ENCODE assay signal across 2 cellular contexts in the genomic region with DNA sequence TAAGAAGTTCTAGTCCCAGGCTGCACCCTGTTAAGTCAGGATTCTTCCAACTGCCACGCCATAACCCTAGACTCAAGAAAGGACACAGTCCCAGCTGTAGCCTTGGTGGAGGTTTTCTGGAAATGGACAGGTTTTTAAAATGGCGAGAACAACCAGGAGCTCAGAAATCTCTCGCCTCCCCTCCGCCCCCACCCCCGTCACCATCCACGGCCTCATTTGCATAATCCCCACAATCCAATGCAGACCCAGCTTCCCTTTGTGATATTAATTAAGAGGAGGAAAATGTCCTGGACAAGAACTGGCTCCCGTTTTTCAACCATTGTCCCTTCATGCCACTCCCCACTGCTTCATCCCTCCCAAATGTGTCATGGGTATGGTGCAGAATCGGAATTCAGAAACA.
TF ChIP-seq lines count a peak whose summit lies in the region.

No MANE protein-coding gene starts in this region.

TF ChIP-seq in GM23338, 12 proteins besides CTCF, POLR2A, EP300 and RAD21:
- TF ChIP-seq JUNB (IDR thresholded peaks at IDR 0.05; ENCODE audit: unreplicated experiment) (no peak), ZNF331 (CRISPR knock-in tag; IDR thresholded peaks at IDR 0.05; ENCODE audit: low read depth) (no peak), NANOG (IDR thresholded peaks at IDR 0.05; ENCODE audit: borderline replicate concordance) (no peak)
- TF ChIP-seq, protein P1, sequence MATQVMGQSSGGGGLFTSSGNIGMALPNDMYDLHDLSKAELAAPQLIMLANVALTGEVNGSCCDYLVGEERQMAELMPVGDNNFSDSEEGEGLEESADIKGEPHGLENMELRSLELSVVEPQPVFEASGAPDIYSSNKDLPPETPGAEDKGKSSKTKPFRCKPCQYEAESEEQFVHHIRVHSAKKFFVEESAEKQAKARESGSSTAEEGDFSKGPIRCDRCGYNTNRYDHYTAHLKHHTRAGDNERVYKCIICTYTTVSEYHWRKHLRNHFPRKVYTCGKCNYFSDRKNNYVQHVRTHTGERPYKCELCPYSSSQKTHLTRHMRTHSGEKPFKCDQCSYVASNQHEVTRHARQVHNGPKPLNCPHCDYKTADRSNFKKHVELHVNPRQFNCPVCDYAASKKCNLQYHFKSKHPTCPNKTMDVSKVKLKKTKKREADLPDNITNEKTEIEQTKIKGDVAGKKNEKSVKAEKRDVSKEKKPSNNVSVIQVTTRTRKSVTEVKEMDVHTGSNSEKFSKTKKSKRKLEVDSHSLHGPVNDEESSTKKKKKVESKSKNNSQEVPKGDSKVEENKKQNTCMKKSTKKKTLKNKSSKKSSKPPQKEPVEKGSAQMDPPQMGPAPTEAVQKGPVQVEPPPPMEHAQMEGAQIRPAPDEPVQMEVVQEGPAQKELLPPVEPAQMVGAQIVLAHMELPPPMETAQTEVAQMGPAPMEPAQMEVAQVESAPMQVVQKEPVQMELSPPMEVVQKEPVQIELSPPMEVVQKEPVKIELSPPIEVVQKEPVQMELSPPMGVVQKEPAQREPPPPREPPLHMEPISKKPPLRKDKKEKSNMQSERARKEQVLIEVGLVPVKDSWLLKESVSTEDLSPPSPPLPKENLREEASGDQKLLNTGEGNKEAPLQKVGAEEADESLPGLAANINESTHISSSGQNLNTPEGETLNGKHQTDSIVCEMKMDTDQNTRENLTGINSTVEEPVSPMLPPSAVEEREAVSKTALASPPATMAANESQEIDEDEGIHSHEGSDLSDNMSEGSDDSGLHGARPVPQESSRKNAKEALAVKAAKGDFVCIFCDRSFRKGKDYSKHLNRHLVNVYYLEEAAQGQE (IDR thresholded peaks at IDR 0.05; ENCODE audit: unreplicated experiment), result no peak
- TF ChIP-seq, protein P2, sequence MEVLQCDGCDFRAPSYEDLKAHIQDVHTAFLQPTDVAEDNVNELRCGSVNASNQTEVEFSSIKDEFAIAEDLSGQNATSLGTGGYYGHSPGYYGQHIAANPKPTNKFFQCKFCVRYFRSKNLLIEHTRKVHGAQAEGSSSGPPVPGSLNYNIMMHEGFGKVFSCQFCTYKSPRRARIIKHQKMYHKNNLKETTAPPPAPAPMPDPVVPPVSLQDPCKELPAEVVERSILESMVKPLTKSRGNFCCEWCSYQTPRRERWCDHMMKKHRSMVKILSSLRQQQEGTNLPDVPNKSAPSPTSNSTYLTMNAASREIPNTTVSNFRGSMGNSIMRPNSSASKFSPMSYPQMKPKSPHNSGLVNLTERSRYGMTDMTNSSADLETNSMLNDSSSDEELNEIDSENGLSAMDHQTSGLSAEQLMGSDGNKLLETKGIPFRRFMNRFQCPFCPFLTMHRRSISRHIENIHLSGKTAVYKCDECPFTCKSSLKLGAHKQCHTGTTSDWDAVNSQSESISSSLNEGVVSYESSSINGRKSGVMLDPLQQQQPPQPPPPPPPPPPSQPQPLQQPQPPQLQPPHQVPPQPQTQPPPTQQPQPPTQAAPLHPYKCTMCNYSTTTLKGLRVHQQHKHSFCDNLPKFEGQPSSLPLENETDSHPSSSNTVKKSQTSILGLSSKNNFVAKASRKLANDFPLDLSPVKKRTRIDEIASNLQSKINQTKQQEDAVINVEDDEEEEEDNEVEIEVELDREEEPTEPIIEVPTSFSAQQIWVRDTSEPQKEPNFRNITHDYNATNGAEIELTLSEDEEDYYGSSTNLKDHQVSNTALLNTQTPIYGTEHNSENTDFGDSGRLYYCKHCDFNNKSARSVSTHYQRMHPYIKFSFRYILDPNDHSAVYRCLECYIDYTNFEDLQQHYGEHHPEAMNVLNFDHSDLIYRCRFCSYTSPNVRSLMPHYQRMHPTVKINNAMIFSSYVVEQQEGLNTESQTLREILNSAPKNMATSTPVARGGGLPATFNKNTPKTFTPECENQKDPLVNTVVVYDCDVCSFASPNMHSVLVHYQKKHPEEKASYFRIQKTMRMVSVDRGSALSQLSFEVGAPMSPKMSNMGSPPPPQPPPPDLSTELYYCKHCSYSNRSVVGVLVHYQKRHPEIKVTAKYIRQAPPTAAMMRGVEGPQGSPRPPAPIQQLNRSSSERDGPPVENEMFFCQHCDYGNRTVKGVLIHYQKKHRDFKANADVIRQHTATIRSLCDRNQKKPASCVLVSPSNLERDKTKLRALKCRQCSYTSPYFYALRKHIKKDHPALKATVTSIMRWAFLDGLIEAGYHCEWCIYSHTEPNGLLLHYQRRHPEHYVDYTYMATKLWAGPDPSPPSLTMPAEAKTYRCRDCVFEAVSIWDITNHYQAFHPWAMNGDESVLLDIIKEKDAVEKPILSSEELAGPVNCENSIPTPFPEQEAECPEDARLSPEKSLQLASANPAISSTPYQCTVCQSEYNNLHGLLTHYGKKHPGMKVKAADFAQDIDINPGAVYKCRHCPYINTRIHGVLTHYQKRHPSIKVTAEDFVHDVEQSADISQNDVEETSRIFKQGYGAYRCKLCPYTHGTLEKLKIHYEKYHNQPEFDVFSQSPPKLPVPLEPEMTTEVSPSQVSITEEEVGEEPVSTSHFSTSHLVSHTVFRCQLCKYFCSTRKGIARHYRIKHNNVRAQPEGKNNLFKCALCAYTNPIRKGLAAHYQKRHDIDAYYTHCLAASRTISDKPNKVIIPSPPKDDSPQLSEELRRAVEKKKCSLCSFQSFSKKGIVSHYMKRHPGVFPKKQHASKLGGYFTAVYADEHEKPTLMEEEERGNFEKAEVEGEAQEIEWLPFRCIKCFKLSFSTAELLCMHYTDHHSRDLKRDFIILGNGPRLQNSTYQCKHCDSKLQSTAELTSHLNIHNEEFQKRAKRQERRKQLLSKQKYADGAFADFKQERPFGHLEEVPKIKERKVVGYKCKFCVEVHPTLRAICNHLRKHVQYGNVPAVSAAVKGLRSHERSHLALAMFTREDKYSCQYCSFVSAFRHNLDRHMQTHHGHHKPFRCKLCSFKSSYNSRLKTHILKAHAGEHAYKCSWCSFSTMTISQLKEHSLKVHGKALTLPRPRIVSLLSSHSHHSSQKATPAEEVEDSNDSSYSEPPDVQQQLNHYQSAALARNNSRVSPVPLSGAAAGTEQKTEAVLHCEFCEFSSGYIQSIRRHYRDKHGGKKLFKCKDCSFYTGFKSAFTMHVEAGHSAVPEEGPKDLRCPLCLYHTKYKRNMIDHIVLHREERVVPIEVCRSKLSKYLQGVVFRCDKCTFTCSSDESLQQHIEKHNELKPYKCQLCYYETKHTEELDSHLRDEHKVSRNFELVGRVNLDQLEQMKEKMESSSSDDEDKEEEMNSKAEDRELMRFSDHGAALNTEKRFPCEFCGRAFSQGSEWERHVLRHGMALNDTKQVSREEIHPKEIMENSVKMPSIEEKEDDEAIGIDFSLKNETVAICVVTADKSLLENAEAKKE (CRISPR knock-in tag; IDR thresholded peaks at IDR 0.05), result no peak

TF ChIP-seq in H1, 55 proteins besides CTCF, POLR2A, EP300 and RAD21:
- TF ChIP-seq TAF1 (IDR thresholded peaks at IDR 0.05; ENCODE audit: low read depth, low read length), result no peak
- no peak for TF ChIP-seq KDM1A (IDR thresholded peaks at IDR 0.05; ENCODE audit: borderline replicate concordance, low read length)
- TF ChIP-seq RXRA (IDR thresholded peaks at IDR 0.05; ENCODE audit: insufficient read depth, low read depth, low read length), result no peak
- TF ChIP-seq EZH2 (IDR thresholded peaks at IDR 0.05; ENCODE audit: low read depth, low read length, severe bottlenecking), result no peak
- TF ChIP-seq ZNF274 (IDR thresholded peaks at IDR 0.05; ENCODE audit: borderline replicate concordance, extremely low read depth, low read length), result no peak
- TF ChIP-seq GABPA (IDR thresholded peaks at IDR 0.05; ENCODE audit: borderline replicate concordance, insufficient read depth, low read length), result no peak
- no peak for TF ChIP-seq YY1 (IDR thresholded peaks at IDR 0.05; ENCODE audit: low read depth, low read length)
